Comparison of ENCODE assay signal across 20 cellular contexts in genomic region chr21:37337831-37338230, GRCh38. TPM values are rescaled to one million over a fixed set of nuclear protein-coding genes. Genes with fewer than 3 reads are reported as not detected.
DNase-seq lines count a peak whose midpoint lies in the region; ATAC-seq, FAIRE-seq and TF ChIP-seq lines count a peak whose summit lies in the region.
"Had no signal": no experiment of that assay in that cellular context is flagged by ENCODE, and none has a peak within 500 bp of the region (broad histone marks: within the 10 kb centered on the region; RNA-seq: fewer than 3 reads in every experiment).

No MANE protein-coding gene starts in this region.

- no peaks in the 10 kb centered on the region for H3K36me3 ChIP-seq in SJCRH30
- H3K36me3 ChIP-seq in sigmoid colon: no peaks in the 10 kb centered on the region
- H3K36me3 ChIP-seq: BLaER1 treated with 17β-estradiol and CSF1 and Interleukin-3, amounts not matched to agents 10 nM and 100 nM; lower lobe of right lung; pancreas had no signal

- DNase-seq in ELR (ENCODE audit: low read depth) (peak; percentile 4), SJCRH30 (no peak), epithelial cell of prostate (ENCODE audit: low read depth, low spot score) (no peak), sigmoid colon (no peak), GM12891 (ENCODE audit: insufficient read length, low spot score) (no peak), NCI-H1930 (lab: John Stamatoyannopoulos, UW) (no peak)
- DNase-seq: activated CD4-positive, alpha-beta T cell treated with anti-CD3 and anti-CD28 coated beads, Interleukin-2, amount 50 U/mL, for 48 hours; activated naive CD4-positive, alpha-beta T cell treated with Interleukin-2 at 50 U/mL for 16 hours; DMS 273 treated with DMSO at 0.1 percent for 48 hours; lower lobe of right lung; naive B cell; NCI-H1417 treated with DMSO at 0.1 percent for 48 hours; NCI-H774; stimulated activated CD4-positive, alpha-beta T cell treated with anti-CD3 and anti-CD28 coated beads, Interleukin-4, amount 100 ng/mL, for 1 hour had no signal

- peaks cover 7% of the 10 kb centered on the region for H3K9me3 Mint-ChIP-seq in stimulated activated memory B cell treated with anti-CD40 and anti-IgM and Interleukin-4, amounts not matched to agents 10 μg/mL and 1 μg/mL and 100 μg/mL, for 72 hours

- peaks cover 18% of the 10 kb centered on the region for H3K27me3 Mint-ChIP-seq in stimulated activated memory B cell treated with anti-CD40 and anti-IgM and Interleukin-4, amounts not matched to agents 10 μg/mL and 1 μg/mL and 100 μg/mL, for 72 hours

- intact Hi-C loops in sigmoid colon (cut with DNase I): no loop called here

- H3K27ac Mint-ChIP-seq in stimulated activated memory B cell treated with anti-CD40 and anti-IgM and Interleukin-4, amounts not matched to agents 10 μg/mL and 1 μg/mL and 100 μg/mL, for 72 hours: no peak overlapping the region

- TF ChIP-seq POLR2A in sigmoid colon (IDR thresholded peaks at IDR 0.05): no peak
- no peak for TF ChIP-seq POLR2A in GM12891 (IDR thresholded peaks at IDR 0.05; ENCODE audit: low read depth, low read length)

- H3K4me1 ChIP-seq in SJCRH30 (peaks cover 19% of the 10 kb centered on the region), sigmoid colon (peaks cover 0 to 21% (median 16%) of the 10 kb centered on the region in 4 donors)

- no peaks in the 10 kb centered on the region for H3K4me1 Mint-ChIP-seq in stimulated activated memory B cell treated with anti-CD40 and anti-IgM and Interleukin-4, amounts not matched to agents 10 μg/mL and 1 μg/mL and 100 μg/mL, for 72 hours

- 96% methylated on average over 2 of the region's 2 CpGs for WGBS in sigmoid colon, 2 donors

- H3K9me3 ChIP-seq in SJCRH30 (replicated peaks): peaks cover 7% of the 10 kb centered on the region; the same call in 1 of the 2 replicates
- no peaks in the 10 kb centered on the region for H3K9me3 ChIP-seq in sigmoid colon
- H3K9me3 ChIP-seq: lower lobe of right lung, pancreas had no signal

- no peak for TF ChIP-seq EP300 in sigmoid colon (IDR thresholded peaks at IDR 0.05)

- no peak for ATAC-seq in stimulated activated memory B cell treated with anti-CD40 and anti-IgM and Interleukin-4, amounts not matched to agents 10 μg/mL and 1 μg/mL and 100 μg/mL, for 72 hours
- ATAC-seq in GM19395 (IDR thresholded peaks at IDR 0.05; ENCODE audit: unreplicated experiment): no peak

- no peaks in the 10 kb centered on the region for H3K27me3 ChIP-seq in SJCRH30
- H3K27me3 ChIP-seq in sigmoid colon: no peaks in the 10 kb centered on the region
- H3K27me3 ChIP-seq: BLaER1 treated with 17β-estradiol and CSF1 and Interleukin-3, amounts not matched to agents 10 nM and 100 nM; pancreas had no signal

- H3K4me3 Mint-ChIP-seq in stimulated activated memory B cell treated with anti-CD40 and anti-IgM and Interleukin-4, amounts not matched to agents 10 μg/mL and 1 μg/mL and 100 μg/mL, for 72 hours: no peak overlapping the region

- peak overlapping the region; percentile 86 for H3K27ac ChIP-seq in SJCRH30
- peak overlapping the region; percentile 75 for H3K27ac ChIP-seq in epithelial cell of prostate
- H3K27ac ChIP-seq in sigmoid colon: peak overlapping the region; percentile 52 to 88 (median 80)

- no peak for FAIRE-seq in GM12891 (lab: Jason Lieb, UNC)
- FAIRE-seq: colon, pancreas had no signal

- H3K4me3 ChIP-seq in SJCRH30 (no peak overlapping the region), sigmoid colon (no peak overlapping the region)
- H3K4me3 ChIP-seq: BLaER1 treated with 17β-estradiol and CSF1 and Interleukin-3, amounts not matched to agents 10 nM and 100 nM; lower lobe of right lung; pancreas; skin epidermis had no signal

- TF ChIP-seq CTCF in sigmoid colon (IDR thresholded peaks at IDR 0.05): no peak

- H3K36me3 Mint-ChIP-seq in stimulated activated memory B cell treated with anti-CD40 and anti-IgM and Interleukin-4, amounts not matched to agents 10 μg/mL and 1 μg/mL and 100 μg/mL, for 72 hours: no peaks in the 10 kb centered on the region

TF ChIP-seq in GM12891, 5 proteins besides CTCF, POLR2A, EP300 and RAD21:
- TF ChIP-seq POU2F2 (IDR thresholded peaks at IDR 0.05; ENCODE audit: low read depth, low read length) (no peak), TAF1 (IDR thresholded peaks at IDR 0.05; ENCODE audit: low read depth, low read length) (no peak), PAX5 (IDR thresholded peaks at IDR 0.05; ENCODE audit: insufficient read depth, low read length, severe bottlenecking) (no peak), SPI1 (IDR thresholded peaks at IDR 0.05; ENCODE audit: low read depth, low read length) (no peak), POLR2AphosphoS5 (IDR thresholded peaks at IDR 0.05; ENCODE audit: low read depth, low read length) (no peak)
TF ChIP-seq in GM12891: peak in this region for 0.

RNA-seq across cellular contexts. Expression of gene DYRK1A, which starts 28.7 kb away (rescaled TPM):
- total RNA-seq in SJCRH30 (2014; rRNA removed; shearing (Covaris generic)): 59.8 and 67.5 TPM in 2 replicates
- total RNA-seq in sigmoid colon: 10 to 100 TPM; 62.9 to 74.1 (median 69.5) TPM
- polyA plus RNA-seq in sigmoid colon: 10 to 100 TPM; 11.4 to 23.4 (median 12.9) TPM
- 16.2 TPM for polyA plus RNA-seq in GM12891 (2012; ENCODE audit: low read depth, missing spikeins)
